In the genomic region with DNA sequence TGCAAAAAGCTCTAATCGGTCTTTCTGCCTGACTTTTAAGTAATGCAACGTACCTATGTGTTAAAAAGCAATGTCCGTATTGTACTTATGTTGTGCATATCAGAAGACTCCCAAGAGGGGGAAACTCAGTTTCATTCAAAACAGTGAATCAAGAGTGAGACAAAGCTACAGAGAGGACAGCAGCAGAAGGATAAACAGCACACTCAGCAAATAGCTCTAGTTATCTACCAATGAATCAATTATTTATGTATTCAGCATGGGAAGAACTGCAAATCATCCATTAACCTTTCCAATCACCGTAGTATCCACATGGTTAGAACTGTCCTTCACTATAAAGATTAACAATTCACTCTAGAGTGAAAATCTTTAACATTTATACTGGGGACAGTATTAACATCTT, we compare ENCODE assay signal across 1 cellular context.
TF ChIP-seq lines count a peak whose summit lies in the region.

No MANE protein-coding gene starts in this region.

TF ChIP-seq in HepG2, 621 proteins besides CTCF, POLR2A, EP300 and RAD21 (continued from another document):
- TF ChIP-seq, protein P1, sequence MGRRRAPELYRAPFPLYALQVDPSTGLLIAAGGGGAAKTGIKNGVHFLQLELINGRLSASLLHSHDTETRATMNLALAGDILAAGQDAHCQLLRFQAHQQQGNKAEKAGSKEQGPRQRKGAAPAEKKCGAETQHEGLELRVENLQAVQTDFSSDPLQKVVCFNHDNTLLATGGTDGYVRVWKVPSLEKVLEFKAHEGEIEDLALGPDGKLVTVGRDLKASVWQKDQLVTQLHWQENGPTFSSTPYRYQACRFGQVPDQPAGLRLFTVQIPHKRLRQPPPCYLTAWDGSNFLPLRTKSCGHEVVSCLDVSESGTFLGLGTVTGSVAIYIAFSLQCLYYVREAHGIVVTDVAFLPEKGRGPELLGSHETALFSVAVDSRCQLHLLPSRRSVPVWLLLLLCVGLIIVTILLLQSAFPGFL (CRISPR knock-in tag; IDR thresholded peaks at IDR 0.05) = no peak
- TF ChIP-seq MXD4 (CRISPR knock-in tag; IDR thresholded peaks at IDR 0.05) = no peak
